9 cellular contexts compared by ENCODE assay signal in genomic region chr12:13347241-13348043, GRCh38.
A peak's percentile ranks its signal among the peaks of the same experiment; 100 is the strongest.
DNase-seq lines count a peak whose midpoint lies in the region; ATAC-seq, FAIRE-seq and TF ChIP-seq lines count a peak whose summit lies in the region.
"Had no signal": no experiment of that assay in that cellular context is flagged by ENCODE, and none has a peak within 500 bp of the region (broad histone marks: within the 10 kb centered on the region; RNA-seq: fewer than 3 reads in every experiment).

No MANE protein-coding gene starts in this region.

- H3K79me2 ChIP-seq in GM23248 (ENCODE audit: insufficient read depth): no peaks in the 10 kb centered on the region

- H3K27ac ChIP-seq in GM23248: peak overlapping the region; percentile 80
- no peak overlapping the region for H3K27ac ChIP-seq in SJCRH30
- H3K27ac ChIP-seq in kidney (ENCODE audit: low read depth in 2 of 2, low read length in 2 of 2): no peak overlapping the region

- peaks cover 39% of the 10 kb centered on the region for H3F3A ChIP-seq in GM23248 (ENCODE audit: insufficient read depth)

- H3K4me2 ChIP-seq in GM23248 (ENCODE audit: unreplicated experiment): peak overlapping the region; percentile 66

- H3K4me3 ChIP-seq in GM23248 (peak overlapping the region; percentile 28), fibroblast of mammary gland (ENCODE audit: control insufficient read depth, low read depth, low read length) (no peak overlapping the region), SJCRH30 (no peak overlapping the region), kidney (ENCODE audit: low read length in 2 of 2) (no peak overlapping the region)

- H3K9ac ChIP-seq in GM23248 (peak overlapping the region; percentile 34), kidney (ENCODE audit: low read length in 2 of 2) (no peak overlapping the region)

- intact Hi-C loops in kidney (cut with DNase I): no loop called here

- H3K4me1 ChIP-seq in GM23248 (ENCODE audit: insufficient read depth) (peaks cover 28% of the 10 kb centered on the region), SJCRH30 (peaks cover 8% of the 10 kb centered on the region; the same call in 1 of the 2 replicates), kidney (ENCODE audit: control insufficient read depth in 1 of 2, insufficient read depth in 1 of 2, low read depth in 1 of 2, low read length in 2 of 2) (no peaks in the 10 kb centered on the region)

- 0 to 5% methylated on average over 4 of the region's 4 CpGs for WGBS in GM23248 (ENCODE audit: low coverage in 1 of 2, low lambda C conversion rate in 2 of 2, missing lambda C conversion rate in 2 of 2), 2 experiments

- ATAC-seq in HG03520 (IDR thresholded peaks at IDR 0.05; ENCODE audit: unreplicated experiment) (no peak), GM19455 (IDR thresholded peaks at IDR 0.05; ENCODE audit: unreplicated experiment) (no peak)

- H3K36me3 ChIP-seq in GM23248 (ENCODE audit: low read depth) (no peaks in the 10 kb centered on the region), SJCRH30 (no peaks in the 10 kb centered on the region), kidney (ENCODE audit: control insufficient read depth in 1 of 2, insufficient read depth in 2 of 2, low read length in 2 of 2) (no peaks in the 10 kb centered on the region)

- H3K27me3 ChIP-seq in GM23248 (replicated peaks; ENCODE audit: insufficient read depth): no peaks in the 10 kb centered on the region
- no peaks in the 10 kb centered on the region for H3K27me3 ChIP-seq in SJCRH30

- H4K20me1 ChIP-seq in GM23248 (ENCODE audit: insufficient read depth): no peaks in the 10 kb centered on the region

- no peak for TF ChIP-seq CTCF in fibroblast of mammary gland (conservative IDR thresholded peaks at IDR 0.05; ENCODE audit: control insufficient read depth, insufficient read depth, low read depth, low read length)
- TF ChIP-seq CTCF in kidney (IDR thresholded peaks at IDR 0.05; ENCODE audit: borderline replicate concordance, extremely low read depth, insufficient read depth): no peak

- no peak for FAIRE-seq in kidney (lab: Jason Lieb, UNC)

- H3K9me2 ChIP-seq in GM23248 (ENCODE audit: insufficient read depth): no peaks in the 10 kb centered on the region

- H3K9me3 ChIP-seq in GM23248 (ENCODE audit: low read depth) (no peaks in the 10 kb centered on the region), SJCRH30 (replicated peaks) (no peaks in the 10 kb centered on the region), kidney (ENCODE audit: control insufficient read depth in 1 of 2, low read length in 2 of 2) (no peaks in the 10 kb centered on the region)

- peak overlapping the region; percentile 38 for H2AFZ ChIP-seq in GM23248

- in situ Hi-C loops in GM23248 (cut with MboI): no loop called here

- peak; percentile 94 for DNase-seq in GM23248
- peak; percentile 80 for DNase-seq in SW480 (ENCODE audit: low spot score)
- DNase-seq in fibroblast of mammary gland (ENCODE audit: low read depth): peak; percentile 99
- DNase-seq in stimulated activated CD4-positive, alpha-beta T cell treated with anti-CD3 and anti-CD28 coated beads, Interleukin-4, amount 100 ng/mL, for 1 hour: peak; percentile 39
- no peak for DNase-seq in SJCRH30
- DNase-seq in kidney: no peak
- DNase-seq: KBM-7 had no signal

Comparison
In these comparisons a context has a peak if more than half of its experiments do, and no peak if none do; other contexts are left out.
1. DNase-seq: peak in GM23248 (single experiment), SW480 (single experiment), fibroblast of mammary gland (single experiment) and stimulated activated CD4-positive, alpha-beta T cell treated with anti-CD3 and anti-CD28 coated beads, Interleukin-4, amount 100 ng/mL, for 1 hour (single experiment); none in SJCRH30 (0 of 2) and kidney (single experiment).